ENCODE assay signal across 13 cellular contexts in the genomic region with DNA sequence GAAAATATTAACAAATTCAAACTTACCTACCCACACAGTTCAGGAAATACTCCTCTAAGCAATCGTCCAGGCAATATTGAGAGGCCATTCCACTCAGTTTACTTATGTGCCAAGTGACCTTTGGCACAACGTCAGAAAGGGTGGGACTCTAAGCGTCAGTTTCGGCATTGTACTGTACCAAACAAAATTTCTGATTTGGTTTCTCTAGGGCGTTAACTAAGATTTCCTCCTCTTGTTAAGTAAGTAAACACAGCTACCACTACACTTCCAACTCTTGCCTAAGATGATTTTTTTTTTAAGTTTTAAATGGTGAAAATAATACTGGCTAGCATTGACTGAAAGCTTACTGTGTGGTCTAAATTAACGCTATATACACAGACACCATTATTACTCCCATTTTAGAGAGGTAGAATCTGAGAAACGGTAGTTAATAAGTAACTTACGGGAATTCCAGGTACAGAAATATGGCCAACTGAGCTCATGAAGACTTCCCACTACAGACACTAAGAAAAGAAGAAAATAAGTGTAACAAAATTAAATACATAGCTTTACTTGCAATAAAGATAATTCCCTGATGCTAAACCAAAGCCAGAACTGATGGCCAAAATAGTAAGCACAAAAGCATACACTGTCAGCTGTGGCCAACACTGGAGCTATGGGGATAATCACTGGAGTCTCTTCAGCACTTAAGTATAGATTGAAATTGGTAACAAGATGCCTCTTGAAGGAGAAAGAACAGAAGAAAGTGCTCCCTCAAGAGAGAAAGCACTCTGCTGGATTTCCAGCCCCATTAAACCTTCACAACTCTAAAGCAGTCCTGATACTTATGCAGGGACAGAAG.
A peak's percentile ranks its signal among the peaks of the same experiment; 100 is the strongest.
DNase-seq lines count a peak whose midpoint lies in the region; ATAC-seq, FAIRE-seq and TF ChIP-seq lines count a peak whose summit lies in the region.
"Had no signal": no experiment of that assay in that cellular context is flagged by ENCODE, and none has a peak within 500 bp of the region (broad histone marks: within the 10 kb centered on the region; RNA-seq: fewer than 3 reads in every experiment).

No MANE protein-coding gene starts in this region.

- FAIRE-seq in pancreas (lab: Jason Lieb, UNC): peak; percentile 90

- intact Hi-C loops in Panc1 (cut with micrococcal nuclease; ENCODE audit: unreplicated experiment): no loop called here
- intact Hi-C loops in pancreas (cut with DNase I): no loop called here

- no TSS peak for BruUV-seq in Panc1 (replicated peaks; lab: Mats Ljungman, UMichigan)

- WGBS in pancreas, 2 donors: 32 to 33% methylated on average over 8 of the region's 8 CpGs

- CTCF ChIA-PET in Panc1 (lab: Charles Lee): no interaction called here

- H3K79me2 ChIP-seq in ACC112 (ENCODE audit: control insufficient read depth, insufficient read depth, low read length, unreplicated experiment): peaks cover 95% of the 10 kb centered on the region

- H3K27me3 ChIP-seq in ACC112 (ENCODE audit: insufficient read depth, low read length) (no peaks in the 10 kb centered on the region), Panc1 (ENCODE audit: control insufficient read depth, insufficient read depth, low read length) (no peaks in the 10 kb centered on the region), right atrium auricular region (no peaks in the 10 kb centered on the region), pancreas (no peaks in the 10 kb centered on the region)

- H3K9me3 ChIP-seq in Panc1 (ENCODE audit: control insufficient read depth, insufficient read depth, low read depth, low read length): no peaks in the 10 kb centered on the region
- H3K9me3 ChIP-seq in right atrium auricular region: no peaks in the 10 kb centered on the region
- no peaks in the 10 kb centered on the region for H3K9me3 ChIP-seq in pancreas

- no peak overlapping the region for H3K4me3 ChIP-seq in ACC112 (ENCODE audit: low read depth, low read length)
- no peak overlapping the region; a peak in 1 of 4 replicates for H3K4me3 ChIP-seq in Panc1 (ENCODE audit: low read depth in 2 of 2, low read length in 2 of 2)
- H3K4me3 ChIP-seq in right atrium auricular region: no peak overlapping the region
- peak overlapping the region in 1 of 4 donors; percentile 7 for H3K4me3 ChIP-seq in pancreas
- H3K4me3 ChIP-seq: SK-N-MC had no signal

- peaks cover 70% of the 10 kb centered on the region for H3K4me1 ChIP-seq in ACC112 (ENCODE audit: control insufficient read depth, insufficient read depth, low read length, unreplicated experiment)
- H3K4me1 ChIP-seq in Panc1 (ENCODE audit: control insufficient read depth, insufficient read depth, low read length): peaks cover 4% of the 10 kb centered on the region; the same call in 1 of the 2 replicates
- H3K4me1 ChIP-seq in right atrium auricular region: peaks cover 0 to 20% of the 10 kb centered on the region in 2 donors
- H3K4me1 ChIP-seq in pancreas: peaks cover 0 to 30% (median 14%) of the 10 kb centered on the region in 3 donors

- ATAC-seq in Panc1 (no peak), pancreas (peak; percentile 89 to 95 (median 90)), GM18858 (IDR thresholded peaks at IDR 0.05; ENCODE audit: unreplicated experiment) (no peak)

- POLR2A ChIA-PET in Panc1 (lab: Charles Lee): no interaction called here

- peak overlapping the region; percentile 53 for H3K27ac ChIP-seq in ACC112 (ENCODE audit: low read depth, low read length)
- peak overlapping the region; percentile 12; the same call in 1 of the 2 replicates for H3K27ac ChIP-seq in Panc1 (ENCODE audit: low read length)
- H3K27ac ChIP-seq in right atrium auricular region: peak overlapping the region; percentile 30 to 67
- H3K27ac ChIP-seq in pancreas: peak overlapping the region in 3 of 4 donors; percentile 39 to 77 (median 39)
- H3K27ac ChIP-seq: SK-N-MC, WERI-Rb-1 had no signal

- no peak overlapping the region for H2AFZ ChIP-seq in ACC112 (ENCODE audit: low read length, unreplicated experiment)

- DNase-seq in Panc1 (ENCODE audit: low read depth, low spot score): no peak
- peak; percentile 77 for DNase-seq in right atrium auricular region (ENCODE audit: low spot score)
- DNase-seq in pancreas: peak in 4 of 6 donors; percentile 38 to 62 (median 48)
- no peak for DNase-seq in NCI-H2196 treated with DMSO at 0.1 percent for 48 hours (lab: John Stamatoyannopoulos, UW; ENCODE audit: unreplicated experiment)
- DNase-seq in amniotic stem cell (lab: John Stamatoyannopoulos, UW): no peak
- no peak for DNase-seq in KBM-7
- DNase-seq: Karpas-422, naive B cell, NCI-H2029, WERI-Rb-1 had no signal

- in situ Hi-C loops in Panc1 (cut with HindIII; ENCODE audit: low pct_unique_long_range_greater_than_20kb, low sequenced_read_pairs): no loop called here
- in situ Hi-C loops in KBM-7 (cut with MboI; ENCODE audit: low pct_unique_long_range_greater_than_20kb, low sequenced_read_pairs): no loop called here

- H3K36me3 ChIP-seq in ACC112 (ENCODE audit: insufficient read depth, low read length) (peaks cover 28% of the 10 kb centered on the region), Panc1 (ENCODE audit: control insufficient read depth, insufficient read depth, low read length) (no peaks in the 10 kb centered on the region), right atrium auricular region (no peaks in the 10 kb centered on the region), pancreas (no peaks in the 10 kb centered on the region)
- H3K36me3 ChIP-seq: WERI-Rb-1 had no signal

- TF ChIP-seq CTCF in Panc1 (IDR thresholded peaks at IDR 0.05) (no peak), right atrium auricular region (IDR thresholded peaks at IDR 0.05) (no peak), pancreas (IDR thresholded peaks at IDR 0.05) (no peak)

Comparison
In these comparisons a context has a peak if more than half of its experiments do, and no peak if none do; other contexts are left out.
1. ATAC-seq: peak in pancreas (4 of 4); none in Panc1 (single experiment) and GM18858 (single experiment).
2. DNase-seq: peak in right atrium auricular region (single experiment) and pancreas (4 of 6); none in Panc1 (single experiment), NCI-H2196 treated with DMSO at 0.1 percent for 48 hours (single experiment), amniotic stem cell (single experiment) and KBM-7 (single experiment).
3. Peak in every context shown above with its lines, with median percentiles within 50 percentile points of each other: H3K27ac ChIP-seq.